ENCODE assay signal across 8 cellular contexts in genomic region chr14:77032854-77033621, GRCh38. TPM values are rescaled to one million over a fixed set of nuclear protein-coding genes. Genes with fewer than 3 reads are reported as not detected.
DNase-seq lines count a peak whose midpoint lies in the region; ATAC-seq and TF ChIP-seq lines count a peak whose summit lies in the region.

No MANE protein-coding gene starts in this region.

- no peaks in the 10 kb centered on the region for H3K9me3 Mint-ChIP-seq in activated naive CD4-positive, alpha-beta T cell treated with anti-CD3 and anti-CD28 coated beads, Interleukin-2, amount 50 U/mL, for 72 hours

- TF ChIP-seq CTCF in AG10803 (conservative IDR thresholded peaks at IDR 0.05; ENCODE audit: low read length) (peak; percentile 26), NB4 (IDR thresholded peaks at IDR 0.05; ENCODE audit: low read depth, low read length) (no peak), omental fat pad (IDR thresholded peaks at IDR 0.05) (no peak), tibial artery (IDR thresholded peaks at IDR 0.05) (peak in 1 of 2 experiments; percentile 29)

- H3K27ac Mint-ChIP-seq in activated naive CD4-positive, alpha-beta T cell treated with anti-CD3 and anti-CD28 coated beads, Interleukin-2, amount 50 U/mL, for 72 hours: peak overlapping the region; percentile 97 to 98

- H3K27me3 ChIP-seq in tibial artery: no peaks in the 10 kb centered on the region

- peaks cover 0 to 72% (median 65%) of the 10 kb centered on the region in 4 donors for H3K4me1 ChIP-seq in tibial artery

- H3K36me3 ChIP-seq in SK-N-MC (ENCODE audit: insufficient read depth, low read length) (no peaks in the 10 kb centered on the region), tibial artery (no peaks in the 10 kb centered on the region)

- intact Hi-C loops in tibial artery (cut with DNase I; ENCODE audit: low total_unique reads): no loop called here

- peak; percentile 14 for ATAC-seq in GM19452 (IDR thresholded peaks at IDR 0.05; ENCODE audit: unreplicated experiment)
- ATAC-seq in activated naive CD4-positive, alpha-beta T cell treated with anti-CD3 and anti-CD28 coated beads, Interleukin-2, amount 50 U/mL, for 72 hours: peak; percentile 65 to 69
- peak; percentile 67 for ATAC-seq in omental fat pad (ENCODE audit: low FRiP score)

- no peak for TF ChIP-seq POLR2A in NB4 (IDR thresholded peaks at IDR 0.05; ENCODE audit: extremely low read depth, insufficient read length)

- H3K4me3 ChIP-seq in AG10803 (ENCODE audit: low read length): peak overlapping the region; percentile 63
- H3K4me3 ChIP-seq in NB4 (ENCODE audit: low read depth, low read length): peak overlapping the region; percentile 75
- peak overlapping the region; percentile 76 for H3K4me3 ChIP-seq in SK-N-MC
- H3K4me3 ChIP-seq in tibial artery: peak overlapping the region; percentile 58 to 61

- peaks cover 13 to 43% of the 10 kb centered on the region in 2 donors for H3K36me3 Mint-ChIP-seq in activated naive CD4-positive, alpha-beta T cell treated with anti-CD3 and anti-CD28 coated beads, Interleukin-2, amount 50 U/mL, for 72 hours

- peak; percentile 100 for DNase-seq in AG10803 (ENCODE audit: low read depth)
- DNase-seq in NB4 (ENCODE audit: low read depth): peak; percentile 93
- peak; percentile 72 for DNase-seq in SK-N-MC (ENCODE audit: low read depth, low spot score)
- peak; percentile 63 to 80 for DNase-seq in activated naive CD4-positive, alpha-beta T cell treated with anti-CD3 and anti-CD28 coated beads, Interleukin-2, amount 50 U/mL, for 72 hours (ENCODE audit: low spot score in 2 of 2)
- peak; percentile 99 for DNase-seq in glomerular visceral epithelial cell (ENCODE audit: extremely low spot score)
- peak; percentile 62 for DNase-seq in omental fat pad (ENCODE audit: low spot score)
- peak; percentile 93 to 99 for DNase-seq in tibial artery

- H3K9ac ChIP-seq in SK-N-MC (ENCODE audit: insufficient read length): peak overlapping the region; percentile 61

- H3K27ac ChIP-seq in SK-N-MC: peak overlapping the region; percentile 87
- H3K27ac ChIP-seq in tibial artery: peak overlapping the region; percentile 97 to 99

- H3K9me3 ChIP-seq in SK-N-MC (ENCODE audit: low read depth, low read length) (no peaks in the 10 kb centered on the region), tibial artery (no peaks in the 10 kb centered on the region)

RNA-seq across cellular contexts. Expression of gene IRF2BPL, which starts 4.5 kb away (rescaled TPM):
- total RNA-seq in activated naive CD4-positive, alpha-beta T cell treated with anti-CD3 and anti-CD28 coated beads, Interleukin-2, amount 50 U/mL, for 72 hours: 10 to 100 TPM; 26.6 to 85.4 TPM
- total RNA-seq in omental fat pad: 10 to 100 TPM; 31.1 to 70.0 (median 34.4) TPM

Comparison
In these comparisons a context has a peak if more than half of its experiments do, and no peak if none do; other contexts are left out.
1. Peak in every context shown above with its lines: DNase-seq, ATAC-seq, H3K4me3 ChIP-seq and H3K27ac ChIP-seq.
2. ATAC-seq: peak in every context shown above with its lines; median percentile 67 in activated naive CD4-positive, alpha-beta T cell treated with anti-CD3 and anti-CD28 coated beads, Interleukin-2, amount 50 U/mL, for 72 hours; 67 in omental fat pad; 14 in GM19452.